Comparison of ENCODE assay signal across 18 cellular contexts in genomic region chr15:63134245-63134644, GRCh38. TPM values are rescaled to one million over a fixed set of nuclear protein-coding genes. Genes with fewer than 3 reads are reported as not detected.
A peak's percentile ranks its signal among the peaks of the same experiment; 100 is the strongest.
DNase-seq lines count a peak whose midpoint lies in the region; ATAC-seq and TF ChIP-seq lines count a peak whose summit lies in the region.
"Had no signal": no experiment of that assay in that cellular context is flagged by ENCODE, and none has a peak within 500 bp of the region (broad histone marks: within the 10 kb centered on the region; RNA-seq: fewer than 3 reads in every experiment).

No MANE protein-coding gene starts in this region.

- no peak for TF ChIP-seq CTCF in HFFc6 (IDR thresholded peaks at IDR 0.05)
- TF ChIP-seq CTCF in brain microvascular endothelial cell (IDR thresholded peaks at IDR 0.05; ENCODE audit: low read depth, low read length, missing control alignments): no peak
- no peak for TF ChIP-seq CTCF in left lung (IDR thresholded peaks at IDR 0.05)
- TF ChIP-seq CTCF in thoracic aorta (IDR thresholded peaks at IDR 0.05): no peak

- H3K27me3 Mint-ChIP-seq in HFFc6 (ENCODE audit: insufficient read depth): no peaks in the 10 kb centered on the region
- H3K27me3 Mint-ChIP-seq: activated T-cell treated with anti-CD3 and anti-CD28 coated beads, Interleukin-2, amount 50 U/mL, for 24 hours; memory B cell; natural killer cell treated with Interleukin-12 subunit alpha and Interleukin-12 subunit beta and Interleukin-15 and Interleukin-18, amount 100 ng/mL, for 72 hours had no signal

- H3K36me3 ChIP-seq in brain microvascular endothelial cell (replicated peaks) (peaks cover 18% of the 10 kb centered on the region), left lung (peaks cover 0 to 32% of the 10 kb centered on the region in 2 donors), thoracic aorta (peaks cover 10% of the 10 kb centered on the region)
- H3K36me3 ChIP-seq: cardiac muscle cell had no signal

- H3K4me3 Mint-ChIP-seq in HFFc6: peak overlapping the region; percentile 23
- H3K4me3 Mint-ChIP-seq: activated T-cell treated with anti-CD3 and anti-CD28 coated beads, Interleukin-2, amount 50 U/mL, for 24 hours; H9; memory B cell; natural killer cell treated with Interleukin-12 subunit alpha and Interleukin-12 subunit beta and Interleukin-15 and Interleukin-18, amount 100 ng/mL, for 72 hours had no signal

- intact Hi-C loops in left lung (cut with DNase I): no loop called here
- intact Hi-C loops in posterior vena cava (cut with DNase I): no loop called here

- H3K27me3 ChIP-seq in brain microvascular endothelial cell (replicated peaks) (no peaks in the 10 kb centered on the region), left lung (no peaks in the 10 kb centered on the region), thoracic aorta (replicated peaks; ENCODE audit: insufficient read depth) (no peaks in the 10 kb centered on the region)
- H3K27me3 ChIP-seq: cardiac muscle cell had no signal

- H3K9me3 ChIP-seq in left lung (no peaks in the 10 kb centered on the region), thoracic aorta (no peaks in the 10 kb centered on the region)

- peaks cover 65% of the 10 kb centered on the region for H3K4me1 Mint-ChIP-seq in HFFc6 (ENCODE audit: low read depth)
- H3K4me1 Mint-ChIP-seq: memory B cell had no signal

- peak overlapping the region; percentile 97 for H3K27ac ChIP-seq in brain microvascular endothelial cell
- peak overlapping the region; percentile 64 to 85 for H3K27ac ChIP-seq in left lung
- H3K27ac ChIP-seq in thoracic aorta: peak overlapping the region; percentile 56 to 72
- H3K27ac ChIP-seq: cardiac muscle cell had no signal

- peak overlapping the region; percentile 68 for H3K27ac Mint-ChIP-seq in HFFc6
- H3K27ac Mint-ChIP-seq: activated naive CD4-positive, alpha-beta T cell treated with anti-CD3 and anti-CD28 coated beads, Interleukin-2, amount 50 U/mL, for 72 hours; activated T-cell treated with anti-CD3 and anti-CD28 coated beads, Interleukin-2, amount 50 U/mL, for 24 hours; H9; memory B cell; natural killer cell treated with Interleukin-12 subunit alpha and Interleukin-12 subunit beta and Interleukin-15 and Interleukin-18, amount 100 ng/mL, for 72 hours had no signal

- H3K4me3 ChIP-seq in brain microvascular endothelial cell (ENCODE audit: low read depth, low read length) (no peak overlapping the region), left lung (no peak overlapping the region), thoracic aorta (no peak overlapping the region)
- H3K4me3 ChIP-seq: cardiac muscle cell had no signal

- peak; percentile 25 for ATAC-seq in left lung
- ATAC-seq in thoracic aorta (ENCODE audit: insufficient number of reproducible peaks, low FRiP score, low read depth): no peak
- ATAC-seq: activated naive CD4-positive, alpha-beta T cell treated with anti-CD3 and anti-CD28 coated beads, Interleukin-2, amount 50 U/mL, for 72 hours; HepG2; natural killer cell treated with Interleukin-12 subunit alpha and Interleukin-12 subunit beta and Interleukin-15 and Interleukin-18, amount 100 ng/mL, for 72 hours had no signal

- in situ Hi-C loops in brain microvascular endothelial cell (cut with HindIII; ENCODE audit: low pct_ligation_motif_present, low sequenced_read_pairs): no loop called here

- H3K36me3 Mint-ChIP-seq in HFFc6 (ENCODE audit: low read depth): peaks cover 40% of the 10 kb centered on the region
- H3K36me3 Mint-ChIP-seq: activated naive CD4-positive, alpha-beta T cell treated with anti-CD3 and anti-CD28 coated beads, Interleukin-2, amount 50 U/mL, for 72 hours; natural killer cell treated with Interleukin-12 subunit alpha and Interleukin-12 subunit beta and Interleukin-15 and Interleukin-18, amount 100 ng/mL, for 72 hours had no signal

- DNase-seq in HFFc6 (no peak), brain microvascular endothelial cell (no peak), left lung (no peak), thoracic aorta (ENCODE audit: low spot score) (no peak), NCI-H748 (lab: John Stamatoyannopoulos, UW; ENCODE audit: unreplicated experiment) (no peak), NCI-H1092 treated with DMSO at 0.1 percent for 48 hours (lab: John Stamatoyannopoulos, UW) (no peak), NCI-H2227 treated with DMSO at 0.1 percent for 48 hours (lab: John Stamatoyannopoulos, UW) (no peak), posterior vena cava (ENCODE audit: low spot score) (no peak)
- DNase-seq: activated CD4-positive, alpha-beta T cell treated with anti-CD3 and anti-CD28 coated beads, Interleukin-2, amount 50 U/mL, for 48 hours; activated T-cell treated with anti-CD3 and anti-CD28 coated beads, Interleukin-2, amount 50 U/mL, for 24 hours; effector CD8-positive, alpha-beta T cell; H9; NCI-H1694 had no signal

- H3K9me3 Mint-ChIP-seq in HFFc6: no peaks in the 10 kb centered on the region
- H3K9me3 Mint-ChIP-seq: activated naive CD4-positive, alpha-beta T cell treated with anti-CD3 and anti-CD28 coated beads, Interleukin-2, amount 50 U/mL, for 72 hours; activated T-cell treated with anti-CD3 and anti-CD28 coated beads, Interleukin-2, amount 50 U/mL, for 24 hours; H9; memory B cell; natural killer cell treated with Interleukin-12 subunit alpha and Interleukin-12 subunit beta and Interleukin-15 and Interleukin-18, amount 100 ng/mL, for 72 hours had no signal

- H3K4me1 ChIP-seq in left lung (peaks cover 4 to 43% of the 10 kb centered on the region in 2 donors), thoracic aorta (ENCODE audit: control insufficient read depth in 1 of 2, low read depth in 2 of 2) (peaks cover 26 to 46% of the 10 kb centered on the region in 2 donors)

RNA-seq across cellular contexts. Expression of gene LACTB, which starts 12.6 kb away (rescaled TPM):
- 10 to 100 TPM; 37.5 to 47.6 (median 45.7) TPM for total RNA-seq in HFFc6 (2021; fragmentation: NEBNext Ultra II Directional; extraction: Animal tissue kit (Norgen Biotek cat#: 25700))
- total RNA-seq in left lung (10 to 100 TPM; 28.4 to 41.8 TPM), thoracic aorta (10 to 100 TPM; 11.6 to 22.4 TPM), posterior vena cava (10 to 100 TPM; 14.3 to 21.2 TPM)

RNA-seq across cellular contexts. Expression of gene RPS27L, which starts 23.0 kb away (rescaled TPM):
- 100 to 1,000 TPM; 422 to 573 (median 537) TPM for total RNA-seq in HFFc6 (2021; fragmentation: NEBNext Ultra II Directional; extraction: Animal tissue kit (Norgen Biotek cat#: 25700))
- total RNA-seq in left lung (100 to 1,000 TPM; 158 to 242 TPM), thoracic aorta (100 to 1,000 TPM in 1 of 2 donors, 10 to 100 TPM in 1; 40.1 to 120 TPM), posterior vena cava (100 to 1,000 TPM; 160 to 259 TPM)

RNA-seq across cellular contexts. Expression of gene RAB8B, which starts 55.2 kb away (rescaled TPM):
- 10 to 100 TPM; 24.7 to 38.4 (median 33.2) TPM for total RNA-seq in HFFc6 (2021; fragmentation: NEBNext Ultra II Directional; extraction: Animal tissue kit (Norgen Biotek cat#: 25700))
- total RNA-seq in left lung (10 to 100 TPM; 45.1 to 60.2 TPM), thoracic aorta (10 to 100 TPM; 55.2 to 64.1 TPM), posterior vena cava (10 to 100 TPM; 46.8 to 51.8 TPM)
